8 cellular contexts compared by ENCODE assay signal in the genomic region with DNA sequence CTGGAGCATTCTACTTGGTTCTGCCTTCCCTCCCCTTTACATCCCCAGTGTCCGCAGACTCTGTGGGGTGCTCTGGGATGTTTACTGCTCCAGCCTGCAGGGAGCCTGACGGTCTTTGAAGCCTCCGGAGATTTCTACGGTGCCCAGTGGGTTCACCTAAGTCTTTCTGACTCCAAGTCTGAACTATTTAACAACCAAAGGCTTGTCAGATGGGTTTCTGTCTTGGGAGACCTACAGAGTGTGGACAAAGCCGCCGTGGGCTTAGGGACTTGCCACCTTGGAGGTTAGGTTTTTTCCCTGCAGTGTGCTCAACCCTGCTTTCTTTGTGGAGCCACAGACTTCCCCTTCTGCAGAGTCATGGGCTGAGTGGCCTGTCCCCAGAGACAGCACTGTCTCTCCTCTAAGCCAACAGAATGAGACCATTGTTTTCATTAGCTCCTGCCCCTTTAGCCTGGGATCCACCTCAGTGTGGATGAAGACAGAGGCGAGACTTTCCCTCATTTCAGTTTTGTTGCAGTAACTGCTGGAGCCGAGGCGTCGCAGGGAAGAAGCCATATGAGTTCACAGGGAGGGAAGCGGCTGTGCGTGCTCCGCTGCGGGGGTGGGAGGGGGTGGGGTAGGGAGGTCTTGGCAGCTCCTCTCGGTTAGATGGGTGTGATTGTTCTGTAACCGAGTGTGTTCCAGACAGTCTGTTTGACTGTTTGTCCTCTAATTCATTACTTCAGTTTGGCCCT.
DNase-seq lines count a peak whose midpoint lies in the region; FAIRE-seq and TF ChIP-seq lines count a peak whose summit lies in the region.

No MANE protein-coding gene starts in this region.

- intact Hi-C loops in activated CD4-positive, alpha-beta T cell treated with anti-CD3 and anti-CD28 coated beads, Interleukin-2, amount 10 ng/mL, durations not matched to agents 24 days and 14 days (cut with micrococcal nuclease): no loop called here

- FAIRE-seq in GM18507 (lab: Jason Lieb, UNC): peak; percentile 92

- no peak overlapping the region for H3K4me3 Mint-ChIP-seq in activated CD4-positive, alpha-beta T cell treated with anti-CD3 and anti-CD28 coated beads, Interleukin-2, amount 10 ng/mL, durations not matched to agents 24 days and 14 days

- peaks cover 30% of the 10 kb centered on the region for H3K4me1 Mint-ChIP-seq in activated CD4-positive, alpha-beta T cell treated with anti-CD3 and anti-CD28 coated beads, Interleukin-2, amount 10 ng/mL, durations not matched to agents 24 days and 14 days

- peaks cover 11% of the 10 kb centered on the region for H3K27me3 Mint-ChIP-seq in activated CD4-positive, alpha-beta T cell treated with anti-CD3 and anti-CD28 coated beads, Interleukin-2, amount 10 ng/mL, durations not matched to agents 24 days and 14 days

- H3K9me3 Mint-ChIP-seq in activated CD4-positive, alpha-beta T cell treated with anti-CD3 and anti-CD28 coated beads, Interleukin-2, amount 10 ng/mL, durations not matched to agents 24 days and 14 days: no peaks in the 10 kb centered on the region

- no peaks in the 10 kb centered on the region for H3K36me3 Mint-ChIP-seq in activated CD4-positive, alpha-beta T cell treated with anti-CD3 and anti-CD28 coated beads, Interleukin-2, amount 10 ng/mL, durations not matched to agents 24 days and 14 days (ENCODE audit: low read depth)

- CTCF ChIA-PET in HEK293T (lab: Yijun Ruan, JAX): no interaction called here

- POLR2A ChIA-PET in HEK293T (lab: Yijun Ruan, JAX): no interaction called here

- H3K27ac Mint-ChIP-seq in activated CD4-positive, alpha-beta T cell treated with anti-CD3 and anti-CD28 coated beads, Interleukin-2, amount 10 ng/mL, durations not matched to agents 24 days and 14 days: no peak overlapping the region

- DNase-seq in GM18507 (ENCODE audit: extremely low spot score, insufficient read length, low read depth): peak; percentile 35
- DNase-seq in HEK293T (ENCODE audit: extremely low spot score): no peak
- DNase-seq in RPMI7951 (ENCODE audit: low read depth): peak; percentile 26
- DNase-seq in inferior parietal cortex (ENCODE audit: extremely low spot score): peak; percentile 27
- no peak for DNase-seq in DMS53 (lab: John Stamatoyannopoulos, UW)
- no peak for DNase-seq in activated CD4-positive, alpha-beta T cell treated with anti-CD3 and anti-CD28 coated beads, Interleukin-2, amount 10 ng/mL, durations not matched to agents 24 days and 14 days
- DNase-seq in activated CD4-positive, alpha-beta T cell treated with anti-CD3 and anti-CD28 coated beads for 48 hours: no peak
- DNase-seq in NCI-H1092 (lab: John Stamatoyannopoulos, UW): no peak

TF ChIP-seq in HEK293T, 16 proteins besides CTCF, POLR2A, EP300 and RAD21:
- TF ChIP-seq BHLHE40 (IDR thresholded peaks at IDR 0.05; ENCODE audit: borderline replicate concordance) (no peak), L3MBTL2 (conservative IDR thresholded peaks at IDR 0.05) (peak; percentile 58)

Comparison
In these comparisons a context has a peak if more than half of its experiments do, and no peak if none do; other contexts are left out.
1. DNase-seq: peak in GM18507 (single experiment), RPMI7951 (single experiment) and inferior parietal cortex (single experiment); none in HEK293T (single experiment), DMS53 (single experiment), activated CD4-positive, alpha-beta T cell treated with anti-CD3 and anti-CD28 coated beads, Interleukin-2, amount 10 ng/mL, durations not matched to agents 24 days and 14 days (single experiment), activated CD4-positive, alpha-beta T cell treated with anti-CD3 and anti-CD28 coated beads for 48 hours (single experiment) and NCI-H1092 (single experiment).